15 cellular contexts compared by ENCODE assay signal in the genomic region with DNA sequence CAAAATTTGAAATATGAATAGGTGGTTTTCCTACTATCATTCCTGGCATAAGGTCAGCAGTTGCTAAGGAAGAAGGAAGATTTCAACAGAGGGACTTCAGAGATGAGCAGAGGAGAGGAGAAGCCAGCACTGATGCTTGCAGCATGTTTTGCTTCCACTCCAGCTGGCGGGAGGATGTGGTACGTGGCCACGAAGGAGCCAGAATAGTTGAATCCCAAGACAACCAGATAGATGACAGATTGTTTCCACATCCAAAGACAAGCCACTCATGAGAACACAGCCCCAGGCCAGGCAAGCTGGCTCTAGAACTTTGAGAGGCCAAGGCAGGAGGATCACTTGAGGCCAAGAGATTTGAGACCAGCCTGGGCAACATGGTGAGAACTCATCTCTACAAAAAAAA. TPM values are rescaled to one million over a fixed set of nuclear protein-coding genes. Genes with fewer than 3 reads are reported as not detected.
"Had no signal": no experiment of that assay in that cellular context is flagged by ENCODE, and none has a peak within 500 bp of the region (broad histone marks: within the 10 kb centered on the region; RNA-seq: fewer than 3 reads in every experiment).

No MANE protein-coding gene starts in this region.

- FAIRE-seq: bronchial epithelial cell, urothelium cell line had no signal

- H3K9me3 ChIP-seq: ascending aorta, sigmoid colon, thyroid gland had no signal

- H3K27ac Mint-ChIP-seq: endodermal cell, nephron progenitor cell had no signal

- H3K9me3 Mint-ChIP-seq: endodermal cell, nephron progenitor cell had no signal

- H3K4me3 ChIP-seq: ascending aorta, sigmoid colon, thyroid gland had no signal

- H3K36me3 ChIP-seq: ascending aorta, sigmoid colon, thyroid gland had no signal

- DNase-seq: endodermal cell; hippocampal formation; kidney glomerular epithelial cell; nephron progenitor cell; sigmoid colon; stimulated activated CD4-positive, alpha-beta T cell treated with anti-CD3 and anti-CD28 coated beads, Interleukin-2, amount 100 ng/mL, for 48 hours; thyroid gland had no signal

- H3K27me3 ChIP-seq: ascending aorta, sigmoid colon, thyroid gland had no signal

- H3K4me3 Mint-ChIP-seq: endodermal cell, nephron progenitor cell had no signal

- H3K27ac ChIP-seq: ascending aorta, sigmoid colon, thyroid gland had no signal

- ATAC-seq: activated CD4-positive, CD25-positive, alpha-beta regulatory T cell treated with anti-CD3 and anti-CD28 coated beads, Interleukin-2, amount 50 U/mL, for 24 hours had no signal

- H3K4me1 ChIP-seq: ascending aorta, sigmoid colon had no signal

RNA-seq across cellular contexts. Expression of a gene that starts 15.1 kb away (rescaled TPM):
- total RNA-seq: bronchial epithelial cell, chondrocyte, dermis microvascular lymphatic vessel endothelial cell, endodermal cell, mesenteric fat pad, pulmonary artery endothelial cell had no signal
